Comparison of ENCODE assay signal across 8 cellular contexts in the genomic region with DNA sequence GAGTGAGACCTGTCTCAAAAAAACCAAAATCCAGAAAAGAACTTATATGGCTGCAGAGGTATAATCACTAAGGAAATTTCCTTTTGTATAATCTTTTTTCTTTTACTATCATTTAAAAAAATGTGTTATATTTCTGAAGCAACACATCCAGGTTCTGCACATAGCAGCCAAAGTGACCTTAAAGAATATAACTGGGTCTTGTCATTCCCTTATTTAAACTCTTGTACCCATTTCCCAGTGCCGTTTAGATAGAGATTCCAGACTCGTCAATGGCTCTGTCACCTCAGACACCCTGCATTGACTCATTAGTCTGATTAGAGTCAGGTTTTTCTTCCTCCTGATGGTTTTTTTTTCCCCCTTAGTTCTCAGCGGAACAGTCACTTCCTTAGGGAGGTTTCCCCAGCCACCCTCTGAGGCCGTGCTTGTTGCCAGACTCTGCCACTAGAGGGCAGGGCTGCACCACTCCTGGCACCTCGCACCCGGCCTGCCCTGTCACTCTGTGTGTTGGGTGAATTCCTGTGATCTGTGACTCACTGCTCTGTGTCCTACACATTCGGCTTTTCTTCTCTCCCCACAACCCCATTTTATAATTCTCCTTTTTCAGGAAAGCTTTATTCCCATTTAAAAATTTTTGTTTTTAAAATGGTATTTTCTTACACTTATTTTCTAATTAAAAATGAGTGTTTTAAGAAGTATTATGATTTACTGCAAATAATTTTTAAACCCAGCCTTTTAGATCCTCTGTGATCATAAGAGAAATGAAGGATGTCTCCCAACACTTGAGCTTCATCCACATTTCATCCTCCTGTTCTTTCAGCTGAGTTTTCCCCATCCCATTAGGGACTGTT. TPM values are rescaled to one million over a fixed set of nuclear protein-coding genes. Genes with fewer than 3 reads are reported as not detected.
DNase-seq lines count a peak whose midpoint lies in the region; ATAC-seq and TF ChIP-seq lines count a peak whose summit lies in the region.

No MANE protein-coding gene starts in this region.

- H3K36me3 Mint-ChIP-seq in chondrocyte (ENCODE audit: low read depth): peaks cover 10% of the 10 kb centered on the region

- H3K27me3 ChIP-seq in AG04450 (ENCODE audit: control insufficient read depth, insufficient read depth, low read length): no peaks in the 10 kb centered on the region

- peak; percentile 73 for DNase-seq in AG04450 (ENCODE audit: low read depth, low spot score)
- peak; percentile 72 for DNase-seq in NCI-H226
- peak; percentile 86 to 93 for DNase-seq in activated CD4-positive, alpha-beta T cell treated with anti-CD3 and anti-CD28 coated beads for 4 hours
- no peak for DNase-seq in chondrocyte (ENCODE audit: low spot score)
- peak; percentile 81 for DNase-seq in left lobe of liver (ENCODE audit: low spot score)
- peak; percentile 95 for DNase-seq in stimulated activated CD4-positive, alpha-beta T cell treated with anti-CD3 and anti-CD28 coated beads, Interleukin-2, amount 100 ng/mL, for 48 hours

- H3K27me3 Mint-ChIP-seq in chondrocyte (ENCODE audit: low read depth): no peaks in the 10 kb centered on the region

- POLR2A ChIA-PET in AG04450 (lab: Yijun Ruan, JAX): interaction anchor here (0.5 kb wide), 1 partner anchor 1095 kb away, joined by 4 read pairs; no protein-coding TSS in a partner anchor

- CTCF ChIA-PET in AG04450 (lab: Charles Lee): interaction anchor here (0.5 to 7.7 kb wide), 34 partner anchors 8 to 1113 kb away, joined by 3 to 113 read pairs (median 4); a partner anchor contains a TSS

- peak overlapping the region; percentile 55 for H3K27ac ChIP-seq in AG04450 (ENCODE audit: low read depth, low read length)

- no peak overlapping the region for H3K4me3 Mint-ChIP-seq in chondrocyte (ENCODE audit: unreplicated experiment)

- ATAC-seq in GM18858 (IDR thresholded peaks at IDR 0.05; ENCODE audit: unreplicated experiment) (peak; percentile 69), HG03064 (IDR thresholded peaks at IDR 0.05; ENCODE audit: low read depth, unreplicated experiment) (peak; percentile 94), left lobe of liver (peak; percentile 98)

- no peaks in the 10 kb centered on the region for H3K9me3 ChIP-seq in AG04450 (ENCODE audit: control insufficient read depth, insufficient read depth, low read length)

- TF ChIP-seq CTCF in AG04450 (IDR thresholded peaks at IDR 0.05; ENCODE audit: low read depth, low read length) (peak; percentile 99), chondrocyte (IDR thresholded peaks at IDR 0.05) (peak; percentile 99)

- no peaks in the 10 kb centered on the region for H3K9me3 Mint-ChIP-seq in chondrocyte (ENCODE audit: low read depth)

- peak overlapping the region; percentile 90 for H3K27ac Mint-ChIP-seq in chondrocyte (ENCODE audit: unreplicated experiment)

- H3K4me3 ChIP-seq in AG04450 (ENCODE audit: low read depth, low read length): no peak overlapping the region

- peaks cover 30% of the 10 kb centered on the region for H3K4me1 Mint-ChIP-seq in chondrocyte (ENCODE audit: low read depth)

RNA-seq across cellular contexts. Expression of a gene that starts 32.1 kb away (rescaled TPM):
- polyA plus RNA-seq in AG04450 (2011; rRNA removed): 14.5 and 17.2 TPM in 2 replicates
- 93.1 and 121 TPM in 2 replicates for polyA minus RNA-seq in AG04450 (2011; rRNA and poly(A)+ RNA removed)
- 27.3 to 54.7 TPM (median 38.5 TPM) in 3 replicates for total RNA-seq in chondrocyte
- 25.1 TPM for total RNA-seq in left lobe of liver

RNA-seq across cellular contexts. Expression of a gene that starts 32.2 kb away (rescaled TPM):
- polyA plus RNA-seq in AG04450 (2011; rRNA removed): not detected in 2 replicates
- polyA minus RNA-seq in AG04450 (2011; rRNA and poly(A)+ RNA removed): not detected in 2 replicates
- total RNA-seq in chondrocyte (not detected in 3 replicates), left lobe of liver (not detected)
